In the genomic region with DNA sequence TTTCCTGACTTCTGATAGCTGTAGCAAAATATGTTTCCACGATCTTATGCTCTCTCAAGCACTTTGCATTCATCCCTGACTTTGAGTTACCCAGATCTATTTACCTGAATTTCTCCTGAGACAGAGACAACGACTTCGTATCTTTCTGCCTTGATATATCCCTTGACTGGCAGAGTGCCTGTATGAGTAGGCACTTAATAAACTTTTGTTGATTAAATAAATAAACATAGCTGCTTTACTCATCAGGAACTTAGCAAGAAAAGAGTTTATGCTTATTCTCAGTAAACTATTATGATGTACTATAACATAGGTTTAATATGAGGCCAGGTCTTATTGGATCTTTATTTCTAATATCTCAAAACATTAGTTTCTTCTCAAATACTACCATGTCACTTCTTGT, we compare ENCODE assay signal across 27 cellular contexts.
"Had no signal": no experiment of that assay in that cellular context is flagged by ENCODE, and none has a peak within 500 bp of the region (broad histone marks: within the 10 kb centered on the region; RNA-seq: fewer than 3 reads in every experiment).

No MANE protein-coding gene starts in this region.

- ATAC-seq: natural killer cell treated with Interleukin-12 subunit alpha and Interleukin-12 subunit beta and Interleukin-15 and Interleukin-18, amount 100 ng/mL, for 72 hours; psoas muscle; right cardiac atrium; right lobe of liver; stimulated activated effector memory CD8-positive, alpha-beta T cell treated with anti-CD3 and anti-CD28 coated beads, Interleukin-12 subunit alpha, Interleukin-12 subunit beta, amount 100 ng/mL, for 72 hours; stimulated activated naive B cell treated with anti-CD40 and anti-IgM and Interleukin-4, amounts not matched to agents 10 μg/mL and 1 μg/mL and 100 μg/mL, for 72 hours had no signal

- H3K27ac Mint-ChIP-seq: natural killer cell treated with Interleukin-12 subunit alpha and Interleukin-12 subunit beta and Interleukin-15 and Interleukin-18, amount 100 ng/mL, for 72 hours; neural progenitor cell; progenitor cell of endocrine pancreas; stimulated activated effector memory CD8-positive, alpha-beta T cell treated with anti-CD3 and anti-CD28 coated beads, Interleukin-12 subunit alpha, Interleukin-12 subunit beta, amount 100 ng/mL, for 72 hours; stimulated activated naive B cell treated with anti-CD40 and anti-IgM and Interleukin-4, amounts not matched to agents 10 μg/mL and 1 μg/mL and 100 μg/mL, for 72 hours; stimulated activated naive CD8-positive, alpha-beta T cell treated with anti-CD3 and anti-CD28 coated beads, Interleukin-15, Interleukin-2, amounts not matched to agents 100 ng/mL and 50 ng/mL, for 24 hours had no signal

- H3K4me2 ChIP-seq: neural progenitor cell had no signal

- H3K4me3 ChIP-seq: neural progenitor cell, ovary, psoas muscle, right lobe of liver, sigmoid colon, stomach, thoracic aorta, thyroid gland, tibial nerve, upper lobe of left lung, vagina had no signal

- H3K79me2 ChIP-seq: parathyroid adenoma had no signal

- H2AFZ ChIP-seq: neural progenitor cell, parathyroid adenoma had no signal

- DNase-seq: occipital lobe; ovary; posterior cingulate gyrus; psoas muscle; right cardiac atrium; right lobe of liver; sigmoid colon; small intestine; stimulated activated CD4-positive, alpha-beta T cell treated with anti-CD3 and anti-CD28 coated beads, Interleukin-15, amount 100 ng/mL, for 24 hours; stimulated activated CD4-positive, alpha-beta T cell treated with anti-CD3 and anti-CD28 coated beads, Interleukin-2, amount 100 ng/mL, for 24 hours; stimulated activated CD4-positive, alpha-beta T cell treated with anti-CD3 and anti-CD28 coated beads, Interleukin-2, amount 100 ng/mL, for 48 hours; stimulated activated CD4-positive, alpha-beta T cell treated with anti-CD3 and anti-CD28 coated beads, Interleukin-4, amount 100 ng/mL, for 24 hours; stimulated activated naive B cell treated with anti-CD40 and anti-IgM and Interleukin-4, amounts not matched to agents 10 μg/mL and 1 μg/mL and 100 μg/mL, for 72 hours; stimulated activated naive CD4-positive, alpha-beta T cell treated with Interleukin-2 at 50 U/mL for 16 hours; stomach; thyroid gland; trophoblast cell; upper lobe of left lung had no signal

- H3K9me3 ChIP-seq: ovary, psoas muscle, right lobe of liver, sigmoid colon, stomach, thoracic aorta, thyroid gland, tibial nerve, upper lobe of left lung, vagina had no signal

- H3K4me1 ChIP-seq: neural progenitor cell, parathyroid adenoma, psoas muscle had no signal

- H3K4me1 Mint-ChIP-seq: stimulated activated effector memory CD8-positive, alpha-beta T cell treated with anti-CD3 and anti-CD28 coated beads, Interleukin-12 subunit alpha, Interleukin-12 subunit beta, amount 100 ng/mL, for 72 hours; stimulated activated naive B cell treated with anti-CD40 and anti-IgM and Interleukin-4, amounts not matched to agents 10 μg/mL and 1 μg/mL and 100 μg/mL, for 72 hours had no signal

- H3K4me3 Mint-ChIP-seq: natural killer cell treated with Interleukin-12 subunit alpha and Interleukin-12 subunit beta and Interleukin-15 and Interleukin-18, amount 100 ng/mL, for 72 hours; neural progenitor cell; stimulated activated effector memory CD8-positive, alpha-beta T cell treated with anti-CD3 and anti-CD28 coated beads, Interleukin-12 subunit alpha, Interleukin-12 subunit beta, amount 100 ng/mL, for 72 hours; stimulated activated naive B cell treated with anti-CD40 and anti-IgM and Interleukin-4, amounts not matched to agents 10 μg/mL and 1 μg/mL and 100 μg/mL, for 72 hours; stimulated activated naive CD8-positive, alpha-beta T cell treated with anti-CD3 and anti-CD28 coated beads, Interleukin-15, Interleukin-2, amounts not matched to agents 100 ng/mL and 50 ng/mL, for 24 hours had no signal

- H3K36me3 ChIP-seq: neural progenitor cell, ovary, right lobe of liver, sigmoid colon, stomach, thoracic aorta, thyroid gland, tibial nerve, upper lobe of left lung, vagina had no signal

- H3K27me3 ChIP-seq: neural progenitor cell, ovary, right lobe of liver, sigmoid colon, stomach, thyroid gland, tibial nerve, upper lobe of left lung, vagina had no signal

- H3K27me3 Mint-ChIP-seq: natural killer cell treated with Interleukin-12 subunit alpha and Interleukin-12 subunit beta and Interleukin-15 and Interleukin-18, amount 100 ng/mL, for 72 hours; progenitor cell of endocrine pancreas; stimulated activated naive B cell treated with anti-CD40 and anti-IgM and Interleukin-4, amounts not matched to agents 10 μg/mL and 1 μg/mL and 100 μg/mL, for 72 hours; stimulated activated naive CD8-positive, alpha-beta T cell treated with anti-CD3 and anti-CD28 coated beads, Interleukin-15, Interleukin-2, amounts not matched to agents 100 ng/mL and 50 ng/mL, for 24 hours had no signal

- H3K36me3 Mint-ChIP-seq: natural killer cell treated with Interleukin-12 subunit alpha and Interleukin-12 subunit beta and Interleukin-15 and Interleukin-18, amount 100 ng/mL, for 72 hours; neural progenitor cell; stimulated activated effector memory CD8-positive, alpha-beta T cell treated with anti-CD3 and anti-CD28 coated beads, Interleukin-12 subunit alpha, Interleukin-12 subunit beta, amount 100 ng/mL, for 72 hours; stimulated activated naive B cell treated with anti-CD40 and anti-IgM and Interleukin-4, amounts not matched to agents 10 μg/mL and 1 μg/mL and 100 μg/mL, for 72 hours had no signal

- H3K27ac ChIP-seq: neural progenitor cell, ovary, parathyroid adenoma, psoas muscle, right lobe of liver, sigmoid colon, stomach, thoracic aorta, thyroid gland, upper lobe of left lung, vagina had no signal

- H3K9ac ChIP-seq: neural progenitor cell, parathyroid adenoma had no signal

- H3K9me3 Mint-ChIP-seq: natural killer cell treated with Interleukin-12 subunit alpha and Interleukin-12 subunit beta and Interleukin-15 and Interleukin-18, amount 100 ng/mL, for 72 hours; neural progenitor cell; stimulated activated effector memory CD8-positive, alpha-beta T cell treated with anti-CD3 and anti-CD28 coated beads, Interleukin-12 subunit alpha, Interleukin-12 subunit beta, amount 100 ng/mL, for 72 hours; stimulated activated naive B cell treated with anti-CD40 and anti-IgM and Interleukin-4, amounts not matched to agents 10 μg/mL and 1 μg/mL and 100 μg/mL, for 72 hours; stimulated activated naive CD8-positive, alpha-beta T cell treated with anti-CD3 and anti-CD28 coated beads, Interleukin-15, Interleukin-2, amounts not matched to agents 100 ng/mL and 50 ng/mL, for 24 hours had no signal
